1 cellular context compared by ENCODE assay signal in the genomic region with DNA sequence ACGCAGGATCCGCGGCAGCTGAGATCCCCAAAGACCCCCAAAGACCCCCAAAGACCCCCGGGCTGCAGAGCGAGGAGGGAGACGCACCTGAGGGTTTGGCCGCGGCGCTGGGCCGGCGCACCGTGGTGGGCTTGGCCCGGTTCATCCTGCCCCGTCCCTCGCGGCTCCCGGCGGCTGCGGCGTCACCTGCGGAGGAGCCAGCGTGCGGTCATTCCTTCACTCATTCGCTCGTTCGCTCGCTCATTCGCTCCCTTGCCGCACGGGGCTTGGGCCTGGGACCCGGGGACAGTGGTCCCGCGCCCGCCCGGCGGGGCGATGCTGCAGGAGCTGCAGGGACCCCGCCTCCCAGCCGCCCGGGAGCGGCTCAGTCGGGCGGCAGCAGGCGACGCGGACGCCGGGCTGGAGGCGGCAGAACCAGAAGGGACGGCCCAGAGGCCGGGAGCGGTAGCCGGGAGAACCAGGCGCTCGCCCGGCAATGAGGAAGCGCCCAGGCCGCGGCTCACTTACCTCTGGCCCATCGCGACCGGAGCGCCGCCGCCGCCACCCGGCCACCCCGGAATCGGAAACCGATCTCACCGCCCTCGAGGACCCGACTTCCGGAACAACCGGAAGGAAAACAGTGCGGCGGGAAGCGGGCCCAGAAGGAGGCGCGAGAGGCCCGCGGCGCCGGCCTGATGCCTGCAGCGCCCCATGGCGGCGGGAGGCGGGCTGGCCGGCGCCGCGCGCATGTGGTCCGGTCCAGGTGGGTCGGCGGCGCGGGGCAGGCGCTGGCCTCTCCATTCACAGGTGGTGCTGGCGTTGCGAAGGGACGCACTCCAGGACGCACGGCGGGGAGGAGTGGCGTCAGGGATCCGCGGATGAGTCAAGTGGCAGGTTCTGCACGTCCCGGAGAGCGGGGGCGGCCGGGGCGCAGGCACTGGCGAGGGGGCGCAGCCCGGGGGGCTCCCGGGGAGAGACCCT.
TF ChIP-seq lines count a peak whose summit lies in the region.

A gene with protein sequence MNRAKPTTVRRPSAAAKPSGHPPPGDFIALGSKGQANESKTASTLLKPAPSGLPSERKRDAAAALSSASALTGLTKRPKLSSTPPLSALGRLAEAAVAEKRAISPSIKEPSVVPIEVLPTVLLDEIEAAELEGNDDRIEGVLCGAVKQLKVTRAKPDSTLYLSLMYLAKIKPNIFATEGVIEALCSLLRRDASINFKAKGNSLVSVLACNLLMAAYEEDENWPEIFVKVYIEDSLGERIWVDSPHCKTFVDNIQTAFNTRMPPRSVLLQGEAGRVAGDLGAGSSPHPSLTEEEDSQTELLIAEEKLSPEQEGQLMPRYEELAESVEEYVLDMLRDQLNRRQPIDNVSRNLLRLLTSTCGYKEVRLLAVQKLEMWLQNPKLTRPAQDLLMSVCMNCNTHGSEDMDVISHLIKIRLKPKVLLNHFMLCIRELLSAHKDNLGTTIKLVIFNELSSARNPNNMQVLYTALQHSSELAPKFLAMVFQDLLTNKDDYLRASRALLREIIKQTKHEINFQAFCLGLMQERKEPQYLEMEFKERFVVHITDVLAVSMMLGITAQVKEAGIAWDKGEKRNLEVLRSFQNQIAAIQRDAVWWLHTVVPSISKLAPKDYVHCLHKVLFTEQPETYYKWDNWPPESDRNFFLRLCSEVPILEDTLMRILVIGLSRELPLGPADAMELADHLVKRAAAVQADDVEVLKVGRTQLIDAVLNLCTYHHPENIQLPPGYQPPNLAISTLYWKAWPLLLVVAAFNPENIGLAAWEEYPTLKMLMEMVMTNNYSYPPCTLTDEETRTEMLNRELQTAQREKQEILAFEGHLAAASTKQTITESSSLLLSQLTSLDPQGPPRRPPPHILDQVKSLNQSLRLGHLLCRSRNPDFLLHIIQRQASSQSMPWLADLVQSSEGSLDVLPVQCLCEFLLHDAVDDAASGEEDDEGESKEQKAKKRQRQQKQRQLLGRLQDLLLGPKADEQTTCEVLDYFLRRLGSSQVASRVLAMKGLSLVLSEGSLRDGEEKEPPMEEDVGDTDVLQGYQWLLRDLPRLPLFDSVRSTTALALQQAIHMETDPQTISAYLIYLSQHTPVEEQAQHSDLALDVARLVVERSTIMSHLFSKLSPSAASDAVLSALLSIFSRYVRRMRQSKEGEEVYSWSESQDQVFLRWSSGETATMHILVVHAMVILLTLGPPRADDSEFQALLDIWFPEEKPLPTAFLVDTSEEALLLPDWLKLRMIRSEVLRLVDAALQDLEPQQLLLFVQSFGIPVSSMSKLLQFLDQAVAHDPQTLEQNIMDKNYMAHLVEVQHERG (N-terminal part only) (minus strand): TSS at position 574 of the 960 bp plus-strand sequence. CDS start 429 bp downstream, at position 145.

TF ChIP-seq in GM23338, 12 proteins besides CTCF, POLR2A, EP300 and RAD21 (continued from another document):
- TF ChIP-seq, protein P1, sequence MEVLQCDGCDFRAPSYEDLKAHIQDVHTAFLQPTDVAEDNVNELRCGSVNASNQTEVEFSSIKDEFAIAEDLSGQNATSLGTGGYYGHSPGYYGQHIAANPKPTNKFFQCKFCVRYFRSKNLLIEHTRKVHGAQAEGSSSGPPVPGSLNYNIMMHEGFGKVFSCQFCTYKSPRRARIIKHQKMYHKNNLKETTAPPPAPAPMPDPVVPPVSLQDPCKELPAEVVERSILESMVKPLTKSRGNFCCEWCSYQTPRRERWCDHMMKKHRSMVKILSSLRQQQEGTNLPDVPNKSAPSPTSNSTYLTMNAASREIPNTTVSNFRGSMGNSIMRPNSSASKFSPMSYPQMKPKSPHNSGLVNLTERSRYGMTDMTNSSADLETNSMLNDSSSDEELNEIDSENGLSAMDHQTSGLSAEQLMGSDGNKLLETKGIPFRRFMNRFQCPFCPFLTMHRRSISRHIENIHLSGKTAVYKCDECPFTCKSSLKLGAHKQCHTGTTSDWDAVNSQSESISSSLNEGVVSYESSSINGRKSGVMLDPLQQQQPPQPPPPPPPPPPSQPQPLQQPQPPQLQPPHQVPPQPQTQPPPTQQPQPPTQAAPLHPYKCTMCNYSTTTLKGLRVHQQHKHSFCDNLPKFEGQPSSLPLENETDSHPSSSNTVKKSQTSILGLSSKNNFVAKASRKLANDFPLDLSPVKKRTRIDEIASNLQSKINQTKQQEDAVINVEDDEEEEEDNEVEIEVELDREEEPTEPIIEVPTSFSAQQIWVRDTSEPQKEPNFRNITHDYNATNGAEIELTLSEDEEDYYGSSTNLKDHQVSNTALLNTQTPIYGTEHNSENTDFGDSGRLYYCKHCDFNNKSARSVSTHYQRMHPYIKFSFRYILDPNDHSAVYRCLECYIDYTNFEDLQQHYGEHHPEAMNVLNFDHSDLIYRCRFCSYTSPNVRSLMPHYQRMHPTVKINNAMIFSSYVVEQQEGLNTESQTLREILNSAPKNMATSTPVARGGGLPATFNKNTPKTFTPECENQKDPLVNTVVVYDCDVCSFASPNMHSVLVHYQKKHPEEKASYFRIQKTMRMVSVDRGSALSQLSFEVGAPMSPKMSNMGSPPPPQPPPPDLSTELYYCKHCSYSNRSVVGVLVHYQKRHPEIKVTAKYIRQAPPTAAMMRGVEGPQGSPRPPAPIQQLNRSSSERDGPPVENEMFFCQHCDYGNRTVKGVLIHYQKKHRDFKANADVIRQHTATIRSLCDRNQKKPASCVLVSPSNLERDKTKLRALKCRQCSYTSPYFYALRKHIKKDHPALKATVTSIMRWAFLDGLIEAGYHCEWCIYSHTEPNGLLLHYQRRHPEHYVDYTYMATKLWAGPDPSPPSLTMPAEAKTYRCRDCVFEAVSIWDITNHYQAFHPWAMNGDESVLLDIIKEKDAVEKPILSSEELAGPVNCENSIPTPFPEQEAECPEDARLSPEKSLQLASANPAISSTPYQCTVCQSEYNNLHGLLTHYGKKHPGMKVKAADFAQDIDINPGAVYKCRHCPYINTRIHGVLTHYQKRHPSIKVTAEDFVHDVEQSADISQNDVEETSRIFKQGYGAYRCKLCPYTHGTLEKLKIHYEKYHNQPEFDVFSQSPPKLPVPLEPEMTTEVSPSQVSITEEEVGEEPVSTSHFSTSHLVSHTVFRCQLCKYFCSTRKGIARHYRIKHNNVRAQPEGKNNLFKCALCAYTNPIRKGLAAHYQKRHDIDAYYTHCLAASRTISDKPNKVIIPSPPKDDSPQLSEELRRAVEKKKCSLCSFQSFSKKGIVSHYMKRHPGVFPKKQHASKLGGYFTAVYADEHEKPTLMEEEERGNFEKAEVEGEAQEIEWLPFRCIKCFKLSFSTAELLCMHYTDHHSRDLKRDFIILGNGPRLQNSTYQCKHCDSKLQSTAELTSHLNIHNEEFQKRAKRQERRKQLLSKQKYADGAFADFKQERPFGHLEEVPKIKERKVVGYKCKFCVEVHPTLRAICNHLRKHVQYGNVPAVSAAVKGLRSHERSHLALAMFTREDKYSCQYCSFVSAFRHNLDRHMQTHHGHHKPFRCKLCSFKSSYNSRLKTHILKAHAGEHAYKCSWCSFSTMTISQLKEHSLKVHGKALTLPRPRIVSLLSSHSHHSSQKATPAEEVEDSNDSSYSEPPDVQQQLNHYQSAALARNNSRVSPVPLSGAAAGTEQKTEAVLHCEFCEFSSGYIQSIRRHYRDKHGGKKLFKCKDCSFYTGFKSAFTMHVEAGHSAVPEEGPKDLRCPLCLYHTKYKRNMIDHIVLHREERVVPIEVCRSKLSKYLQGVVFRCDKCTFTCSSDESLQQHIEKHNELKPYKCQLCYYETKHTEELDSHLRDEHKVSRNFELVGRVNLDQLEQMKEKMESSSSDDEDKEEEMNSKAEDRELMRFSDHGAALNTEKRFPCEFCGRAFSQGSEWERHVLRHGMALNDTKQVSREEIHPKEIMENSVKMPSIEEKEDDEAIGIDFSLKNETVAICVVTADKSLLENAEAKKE (CRISPR knock-in tag; IDR thresholded peaks at IDR 0.05): no peak
